13 cellular contexts compared by ENCODE assay signal in the genomic region with DNA sequence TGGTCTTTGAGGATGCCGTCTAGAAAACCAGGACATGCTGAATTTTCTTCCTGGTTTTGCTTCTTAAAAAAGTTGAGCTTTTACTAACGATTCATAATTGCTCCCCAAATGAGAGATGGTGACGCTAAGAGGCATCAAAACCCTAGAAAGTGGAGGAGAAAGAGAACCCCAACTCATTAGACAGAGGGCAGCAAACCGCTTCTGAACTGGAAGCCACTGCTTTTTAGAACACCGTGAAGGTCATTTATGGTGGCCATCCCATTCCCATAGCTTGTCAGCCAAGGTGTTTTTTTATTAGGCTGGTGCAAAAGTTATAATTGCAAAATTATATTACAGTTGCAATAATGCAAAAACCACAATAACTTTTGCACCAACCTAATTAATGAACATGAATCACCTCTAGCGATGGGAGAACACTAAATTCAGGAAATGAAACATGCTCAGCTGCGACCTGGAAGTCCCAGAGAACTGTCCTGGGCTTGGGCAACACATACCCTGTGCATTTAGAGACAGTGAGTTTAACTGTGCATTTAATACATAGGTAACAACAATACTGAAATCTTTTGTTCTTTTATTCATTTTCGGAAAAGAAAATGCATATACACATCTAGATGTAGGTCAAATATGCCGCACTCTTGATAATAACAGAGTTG. TPM values are rescaled to one million over a fixed set of nuclear protein-coding genes. Genes with fewer than 3 reads are reported as not detected.
A peak's percentile ranks its signal among the peaks of the same experiment; 100 is the strongest.
DNase-seq lines count a peak whose midpoint lies in the region; ATAC-seq, FAIRE-seq and TF ChIP-seq lines count a peak whose summit lies in the region.
"Not testable (repeated sequence)": the region's sequence is repeated elsewhere in the genome, so short reads cannot be mapped to it uniquely, and the experiment has no call there.
"Had no signal": no experiment of that assay in that cellular context is flagged by ENCODE, and none has a peak within 500 bp of the region (broad histone marks: within the 10 kb centered on the region; RNA-seq: fewer than 3 reads in every experiment).

No MANE protein-coding gene starts in this region.

- not testable (repeated sequence) for TF ChIP-seq POLR2A in NB4 (IDR thresholded peaks at IDR 0.05; ENCODE audit: extremely low read depth, insufficient read length); GM12878 (IDR thresholded peaks at IDR 0.05; ENCODE audit: low read depth, low read length)

- in situ Hi-C loops in GM12878 (cut with MboI): not testable (repeated sequence)

- TF ChIP-seq CTCF in A673 (conservative IDR thresholded peaks at IDR 0.05; ENCODE audit: low read depth, low read length) (0 out of 2 replicates have a peak, but pooled peaks have one; percentile 11), GM23338 (conservative IDR thresholded peaks at IDR 0.05; ENCODE audit: low read depth in 2 of 2) (peak in 1 of 2 experiments; percentile 47; a peak in 2 of 4 replicates)
- not testable (repeated sequence) for TF ChIP-seq CTCF in NB4 (IDR thresholded peaks at IDR 0.05; ENCODE audit: low read depth, low read length); GM12878 (IDR thresholded peaks at IDR 0.05 in 2 of 3, conservative IDR thresholded peaks at IDR 0.05 in 1 of 3; ENCODE audit: control insufficient read depth in 2 of 3, extremely low read depth in 1 of 3, insufficient read depth in 1 of 3, low read depth in 3 of 3, low read length in 3 of 3)

- not testable (repeated sequence) for H3K4me3 Mint-ChIP-seq in GM23338; naive thymus-derived CD4-positive, alpha-beta T cell

- H3K36me3 ChIP-seq in A673 (ENCODE audit: insufficient read depth, low read length, poor library complexity, severe bottlenecking); GM23338 (ENCODE audit: insufficient read depth); GM12878 (ENCODE audit: control insufficient read depth in 2 of 2, insufficient read depth in 2 of 2, low read length in 1 of 2): not testable (repeated sequence)
- H3K36me3 ChIP-seq in naive thymus-derived CD4-positive, alpha-beta T cell (ENCODE audit: control insufficient read depth in 2 of 3, insufficient read depth in 3 of 3, low read length in 3 of 3): peaks cover 0 to 10% (median 0%) of the 10 kb centered on the region in 3 experiments

- not testable (repeated sequence) for H3K27me3 Mint-ChIP-seq in GM23338 (ENCODE audit: insufficient read depth, low read depth, poor library complexity); naive thymus-derived CD4-positive, alpha-beta T cell

- WGBS in GM12878 (ENCODE audit: insufficient coverage, insufficient replicate concordance, low lambda C conversion rate, missing lambda C conversion rate): 37% methylated on average over 9 of the region's 9 CpGs

- TF ChIP-seq EP300 in GM12878 (IDR thresholded peaks at IDR 0.05; ENCODE audit: borderline replicate concordance in 1 of 2, control insufficient read depth in 1 of 2, low read depth in 2 of 2, low read length in 2 of 2): not testable (repeated sequence)

- H3K9ac ChIP-seq in GM12878 (ENCODE audit: control insufficient read depth, insufficient read depth, low read length): not testable (repeated sequence)

- H3K27me3 ChIP-seq in A673 (replicated peaks; ENCODE audit: insufficient read depth, low read depth, low read length, poor library complexity); GM23338 (ENCODE audit: insufficient read depth); GM12878 (replicated peaks in 1 of 2; ENCODE audit: control insufficient read depth in 2 of 2, insufficient read depth in 2 of 2, low read length in 1 of 2); naive thymus-derived CD4-positive, alpha-beta T cell (ENCODE audit: control insufficient read depth in 2 of 2, insufficient read depth in 2 of 2, low read length in 2 of 2): not testable (repeated sequence)

- not testable (repeated sequence) for FAIRE-seq in GM12878 (lab: Jason Lieb, UNC)

- RAD21 ChIA-PET in GM12878 (lab: Charles Lee; ENCODE audit: unreplicated experiment): not testable (repeated sequence)

- not testable (repeated sequence) for H3K4me1 ChIP-seq in A673 (ENCODE audit: insufficient read depth, low read length, poor library complexity, severe bottlenecking); GM23338 (ENCODE audit: insufficient read depth); GM12878 (ENCODE audit: control insufficient read depth, insufficient read depth, low read length); naive thymus-derived CD4-positive, alpha-beta T cell (ENCODE audit: control insufficient read depth in 2 of 2, insufficient read depth in 2 of 2, low read length in 2 of 2)

- H3K27ac ChIP-seq in A673 (ENCODE audit: low read depth, low read length, poor library complexity, severe bottlenecking); GM23338 (ENCODE audit: low read depth); GM12878 (ENCODE audit: control insufficient read depth, insufficient read depth); naive thymus-derived CD4-positive, alpha-beta T cell (ENCODE audit: low read depth, low read length): not testable (repeated sequence)

- not testable (repeated sequence) for H2AFZ ChIP-seq in GM23338; GM12878 (ENCODE audit: control insufficient read depth, low read depth, low read length)

- not testable (repeated sequence) for DNase-seq in A673 (ENCODE audit: low spot score); GM23338 (ENCODE audit: low spot score); GM12878 (ENCODE audit: low read depth, low spot score); naive thymus-derived CD4-positive, alpha-beta T cell
- DNase-seq in NB4 (ENCODE audit: low read depth): peak; percentile 48
- DNase-seq in NOMO-1 (lab: John Stamatoyannopoulos, UW; ENCODE audit: unreplicated experiment in 2 of 2): peak; percentile 62 to 85
- DNase-seq in RPMI8226: peak; percentile 60
- peak; percentile 55 for DNase-seq in globus pallidus (ENCODE audit: low spot score)

- not testable (repeated sequence) for H3K9me2 ChIP-seq in GM23338 (ENCODE audit: insufficient read depth)

- not testable (repeated sequence) for H3F3A ChIP-seq in GM23338 (replicated peaks; ENCODE audit: low read depth)

- POLR2A ChIA-PET in A673 (lab: Charles Lee; ENCODE audit: low non-redundant PET): interaction anchor here (0.6 kb wide), 1 partner anchor 26 kb away, joined by 3 read pairs; no protein-coding TSS in a partner anchor
- POLR2A ChIA-PET in GM12878 (lab: Charles Lee); naive thymus-derived CD4-positive, alpha-beta T cell (lab: Charles Lee): not testable (repeated sequence)

- not testable (repeated sequence) for H3K27ac Mint-ChIP-seq in GM23338
- peak overlapping the region in 1 of 9 donors; percentile 81 for H3K27ac Mint-ChIP-seq in naive thymus-derived CD4-positive, alpha-beta T cell

- not testable (repeated sequence) for H3K9me3 Mint-ChIP-seq in GM23338; naive thymus-derived CD4-positive, alpha-beta T cell

- intact Hi-C loops in A673 (cut with micrococcal nuclease; ENCODE audit: unreplicated experiment); GM12878 (cut with micrococcal nuclease; ENCODE audit: unreplicated experiment); naive thymus-derived CD4-positive, alpha-beta T cell (cut with micrococcal nuclease): not testable (repeated sequence)

- BruUV-seq in A673 (replicated peaks; lab: Mats Ljungman, UMichigan); GM12878 (replicated peaks; lab: Mats Ljungman, UMichigan): not testable (repeated sequence)

- TF ChIP-seq RAD21 in GM12878 (IDR thresholded peaks at IDR 0.05; ENCODE audit: insufficient read depth, low read depth, low read length): not testable (repeated sequence)

- not testable (repeated sequence) for H4K20me1 ChIP-seq in GM23338 (replicated peaks; ENCODE audit: insufficient read depth); GM12878 (ENCODE audit: control insufficient read depth, insufficient read depth)

- H3K36me3 Mint-ChIP-seq in GM23338 (ENCODE audit: low read depth): not testable (repeated sequence)
- peaks cover 0 to 41% (median 20%) of the 10 kb centered on the region in 5 donors for H3K36me3 Mint-ChIP-seq in naive thymus-derived CD4-positive, alpha-beta T cell

- not testable (repeated sequence) for H3K4me1 Mint-ChIP-seq in GM23338; naive thymus-derived CD4-positive, alpha-beta T cell

- SMC1A ChIA-PET in GM12878 (lab: Charles Lee; ENCODE audit: uncharacterized antibody, unreplicated experiment): not testable (repeated sequence)

- H3K9me3 ChIP-seq in A673 (ENCODE audit: low read depth, low read length, poor library complexity, severe bottlenecking); GM12878 (replicated peaks; ENCODE audit: control insufficient read depth, insufficient read depth, low read length); naive thymus-derived CD4-positive, alpha-beta T cell (ENCODE audit: control insufficient read depth in 2 of 3, low read length in 3 of 3): not testable (repeated sequence)

- not testable (repeated sequence) for H3K79me2 ChIP-seq in GM23338 (replicated peaks; ENCODE audit: insufficient read depth); GM12878 (ENCODE audit: control insufficient read depth, insufficient read depth, low read length)

- H3K4me3 ChIP-seq in A673 (ENCODE audit: low read depth, low read length, poor library complexity, severe bottlenecking); GM23338; NB4 (ENCODE audit: low read depth, low read length); GM12878; naive thymus-derived CD4-positive, alpha-beta T cell (ENCODE audit: low read length): not testable (repeated sequence)

- H3K4me2 ChIP-seq in GM23338; GM12878 (ENCODE audit: control insufficient read depth, insufficient read depth): not testable (repeated sequence)

- CTCF ChIA-PET in A673 (lab: Charles Lee); naive thymus-derived CD4-positive, alpha-beta T cell (lab: Charles Lee): not testable (repeated sequence)
- CTCF ChIA-PET in GM12878 (lab: Yijun Ruan, JAX): interaction anchor here (0.6 to 0.7 kb wide), 2 partner anchors 9 to 650 kb away, joined by 4 to 5 read pairs; no protein-coding TSS in a partner anchor

- ATAC-seq in GM23338: peak; percentile 30; the same call in 1 of the 3 replicates
- ATAC-seq in GM12878: peak; percentile 62
- peak; percentile 48 for ATAC-seq in naive thymus-derived CD4-positive, alpha-beta T cell

RNA-seq across cellular contexts. Expression of a gene that starts 15.2 kb away (rescaled TPM):
- total RNA-seq in A673 (2021) (not detected in 2 replicates), GM12878 (2014; rRNA removed) (not detected in 2 replicates), GM12878 (2014; rRNA removed; fragmentation: Illumina TruSeq; extraction: Trizol) (not detected in 2 replicates), GM12878 (2021) (not detected in 2 replicates)
- not detected in 2 replicates for total RNA-seq in GM23338 (2014; rRNA removed; shearing (Covaris generic))
- polyA plus RNA-seq in GM23338 (2016; fragmentation: Nextera tagmentation; extraction: Ambion mirVana) (0.31 and 0.33 TPM in 2 replicates), GM12878 (2011; rRNA removed) (not detected in 2 replicates), GM12878 (2014; fragmentation: Illumina TruSeq; extraction: Trizol) (not detected in 2 replicates), GM12878 (2014; fragmentation: Nextera tagmentation; extraction: Ambion mirVana) (not detected), GM12878 (2014; rRNA removed) (0.20 TPM in 1 of 2 replicates, not detected in the other), GM12878 (2016; fragmentation: Nextera tagmentation; extraction: Ambion mirVana) (not detected)
- not detected in 2 replicates for total RNA-seq in GM12878 (2013; cell fraction: nucleolus; rRNA removed)
- polyA plus RNA-seq in GM12878 (2011; ENCODE audit: low read depth): not detected
- not detected in 2 replicates for polyA plus RNA-seq in GM12878 (2011; cell fraction: cytosol; rRNA removed)
- not detected in 2 replicates for polyA plus RNA-seq in GM12878 (2011; cell fraction: nucleus; rRNA removed)
- polyA plus RNA-seq in GM12878 (2012): not detected in 2 replicates
- polyA minus RNA-seq in GM12878 (2011; rRNA and poly(A)+ RNA removed): not detected in 2 replicates
- polyA minus RNA-seq in GM12878 (2011; cell fraction: cytosol; rRNA and poly(A)+ RNA removed): not detected in 2 replicates
- polyA minus RNA-seq in GM12878 (2011; cell fraction: nucleus; rRNA and poly(A)+ RNA removed): not detected in 2 replicates
- 10 to 100 TPM in 2 of 5 experiments, 1 to 10 TPM in 2, under 1 TPM in 1; 0.80 to 17.9 (median 7.7) TPM for total RNA-seq in naive thymus-derived CD4-positive, alpha-beta T cell
- polyA plus RNA-seq in naive thymus-derived CD4-positive, alpha-beta T cell: 1 to 10 TPM; 2.3 to 2.9 TPM
- total RNA-seq: GM23248, HFFc6, HT1080, LHCN-M2 had no signal
- polyA plus RNA-seq: BJ, GM23248 had no signal

RNA-seq across cellular contexts. Expression of a gene that starts 33.1 kb away (rescaled TPM):
- total RNA-seq in A673 (2021) (135 and 149 TPM in 2 replicates), GM12878 (2014; rRNA removed) (56.4 and 64.8 TPM in 2 replicates), GM12878 (2014; rRNA removed; fragmentation: Illumina TruSeq; extraction: Trizol) (59.5 and 63.6 TPM in 2 replicates), GM12878 (2021) (59.5 and 69.1 TPM in 2 replicates)
- 91.9 and 93.7 TPM in 2 replicates for total RNA-seq in GM23338 (2014; rRNA removed; shearing (Covaris generic))
- polyA plus RNA-seq in GM23338 (2016; fragmentation: Nextera tagmentation; extraction: Ambion mirVana) (124 and 140 TPM in 2 replicates), GM12878 (2011; rRNA removed) (80.0 and 112 TPM in 2 replicates), GM12878 (2014; fragmentation: Illumina TruSeq; extraction: Trizol) (74.3 and 94.5 TPM in 2 replicates), GM12878 (2014; fragmentation: Nextera tagmentation; extraction: Ambion mirVana) (10 to 100 TPM; 26.6 to 47.2 TPM), GM12878 (2014; rRNA removed) (44.8 and 63.2 TPM in 2 replicates), GM12878 (2016; fragmentation: Nextera tagmentation; extraction: Ambion mirVana) (100 to 1,000 TPM in 1 of 2 experiments, 10 to 100 TPM in 1; 99.1 to 109 TPM)
- 50.3 and 51.5 TPM in 2 replicates for total RNA-seq in GM12878 (2013; cell fraction: nucleolus; rRNA removed)
- polyA plus RNA-seq in GM12878 (2011; ENCODE audit: low read depth): 27.5 TPM
- polyA plus RNA-seq in GM12878 (2011; cell fraction: cytosol; rRNA removed): 27.0 TPM in 2 replicates
- polyA plus RNA-seq in GM12878 (2011; cell fraction: nucleus; rRNA removed): 27.7 and 35.2 TPM in 2 replicates
- 33.1 and 43.6 TPM in 2 replicates for polyA plus RNA-seq in GM12878 (2012)
- polyA minus RNA-seq in GM12878 (2011; rRNA and poly(A)+ RNA removed): 27.8 and 36.4 TPM in 2 replicates
- 13.5 and 15.9 TPM in 2 replicates for polyA minus RNA-seq in GM12878 (2011; cell fraction: cytosol; rRNA and poly(A)+ RNA removed)
- 10.4 and 14.8 TPM in 2 replicates for polyA minus RNA-seq in GM12878 (2011; cell fraction: nucleus; rRNA and poly(A)+ RNA removed)
- total RNA-seq in naive thymus-derived CD4-positive, alpha-beta T cell: 10 to 100 TPM; 65.2 to 83.6 (median 75.6) TPM
- polyA plus RNA-seq in naive thymus-derived CD4-positive, alpha-beta T cell: 10 to 100 TPM; 39.4 to 43.2 TPM
